In the genomic region with DNA sequence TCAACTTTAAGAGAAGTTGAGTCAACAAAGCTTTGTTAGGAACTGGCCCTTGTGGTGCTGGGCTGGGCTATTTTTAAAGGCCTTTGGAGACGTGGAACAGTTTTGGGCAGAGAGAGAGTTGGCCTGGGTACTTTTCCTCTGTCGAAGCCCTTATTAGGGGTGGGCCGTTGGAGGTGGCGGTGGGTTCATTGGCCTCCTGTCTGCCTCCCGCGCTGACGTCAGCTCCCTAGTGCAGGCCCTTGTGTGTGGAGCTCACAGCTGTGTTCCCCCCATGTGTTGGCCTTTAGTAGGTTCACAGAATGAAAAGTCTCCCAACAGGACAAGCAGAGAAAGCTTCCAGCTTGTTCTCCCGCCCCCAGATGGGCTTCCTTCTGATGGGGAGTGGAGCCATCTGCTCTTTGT, we compare ENCODE assay signal across 14 cellular contexts. TPM values are rescaled to one million over a fixed set of nuclear protein-coding genes. Genes with fewer than 3 reads are reported as not detected.
DNase-seq lines count a peak whose midpoint lies in the region; ATAC-seq and TF ChIP-seq lines count a peak whose summit lies in the region.
"Had no signal": no experiment of that assay in that cellular context is flagged by ENCODE, and none has a peak within 500 bp of the region (broad histone marks: within the 10 kb centered on the region; RNA-seq: fewer than 3 reads in every experiment).

No MANE protein-coding gene starts in this region.

- CTCF ChIA-PET in RWPE1 (lab: Yijun Ruan, JAX) = interaction anchor here (0.6 to 0.9 kb wide), 3 partner anchors 12 to 454 kb away, joined by 3 to 4 read pairs (median 3); no protein-coding TSS in a partner anchor

- peak in 2 of 4 donors; percentile 6 to 80 for TF ChIP-seq EP300 in sigmoid colon (IDR thresholded peaks at IDR 0.05)

- no peaks in the 10 kb centered on the region for H3K36me3 ChIP-seq in sigmoid colon
- H3K36me3 ChIP-seq: adrenal gland had no signal

- TF ChIP-seq CTCF in RWPE1 (conservative IDR thresholded peaks at IDR 0.05; ENCODE audit: low read depth) (no peak), sigmoid colon (IDR thresholded peaks at IDR 0.05) (peak in 1 of 4 experiments; percentile 16)

- no peaks in the 10 kb centered on the region for H3K27me3 ChIP-seq in sigmoid colon
- H3K27me3 ChIP-seq: adrenal gland had no signal

- intact Hi-C loops in sigmoid colon (cut with DNase I) = loop anchor here (2.0 to 5.0 kb wide), 2 partner anchors 62 to 123 kb away; partner anchors contain the start of gene GPR107

- peak overlapping the region; percentile 76 for H3K27ac ChIP-seq in RWPE1
- peak overlapping the region; percentile 94 to 99 (median 97) for H3K27ac ChIP-seq in sigmoid colon
- H3K27ac ChIP-seq: C4-2B, parathyroid adenoma, VCaP had no signal

- POLR2A ChIA-PET in RWPE1 (lab: Yijun Ruan, JAX; ENCODE audit: low non-redundant PET) = no interaction called here

- H3K4me3 ChIP-seq in sigmoid colon = peak overlapping the region in 3 of 4 donors; percentile 13 to 95 (median 70)
- H3K4me3 ChIP-seq: adrenal gland had no signal

- peak in 1 of 2 donors; percentile 39 for TF ChIP-seq POLR2A in sigmoid colon (IDR thresholded peaks at IDR 0.05)

- ATAC-seq in HG03039 (IDR thresholded peaks at IDR 0.05; ENCODE audit: unreplicated experiment) = no peak
- ATAC-seq in HG02970 (IDR thresholded peaks at IDR 0.05; ENCODE audit: low FRiP score, unreplicated experiment) = no peak

- no peaks in the 10 kb centered on the region for H3K9me3 ChIP-seq in sigmoid colon
- H3K9me3 ChIP-seq: adrenal gland had no signal

- H3K4me1 ChIP-seq in sigmoid colon = peaks cover 0 to 70% (median 63%) of the 10 kb centered on the region in 4 donors
- H3K4me1 ChIP-seq: parathyroid adenoma had no signal

- peak; percentile 3 for DNase-seq in Daoy (ENCODE audit: low read depth)
- DNase-seq in RWPE1 (ENCODE audit: low spot score) = no peak
- peak; percentile 73 for DNase-seq in left kidney (ENCODE audit: low read depth, low spot score)
- peak; percentile 95 for DNase-seq in sigmoid colon
- no peak for DNase-seq in HuH-7 (ENCODE audit: low spot score)
- DNase-seq: activated CD8-positive, alpha-beta memory T cell treated with anti-CD3 and anti-CD28 coated beads, Interleukin-2, amount 50 U/mL, for 48 hours; KBM-7; NCI-H1417 treated with DMSO at 0.1 percent for 48 hours had no signal

- 76 to 85% methylated on average over 8 of the region's 8 CpGs for WGBS in sigmoid colon, 2 donors

RNA-seq across cellular contexts. Expression of gene NCS1, which starts 2.7 kb away (rescaled TPM):
- 40.7 and 49.6 TPM in 2 replicates for total RNA-seq in Daoy (2014; rRNA removed; shearing (Covaris generic))
- total RNA-seq in sigmoid colon = 100 to 1,000 TPM in 1 of 4 donors, 10 to 100 TPM in 3; 78.5 to 133 (median 96.9) TPM
- polyA plus RNA-seq in sigmoid colon = 1 to 10 TPM in 2 of 3 donors, under 1 TPM in 1; 0.69 to 8.9 (median 4.2) TPM

Comparison
In these comparisons a context has a peak if more than half of its experiments do, and no peak if none do; other contexts are left out.
1. DNase-seq: peak in Daoy (single experiment), left kidney (single experiment) and sigmoid colon (single experiment); none in RWPE1 (single experiment) and HuH-7 (single experiment).